ENCODE assay signal across 17 cellular contexts in the genomic region with DNA sequence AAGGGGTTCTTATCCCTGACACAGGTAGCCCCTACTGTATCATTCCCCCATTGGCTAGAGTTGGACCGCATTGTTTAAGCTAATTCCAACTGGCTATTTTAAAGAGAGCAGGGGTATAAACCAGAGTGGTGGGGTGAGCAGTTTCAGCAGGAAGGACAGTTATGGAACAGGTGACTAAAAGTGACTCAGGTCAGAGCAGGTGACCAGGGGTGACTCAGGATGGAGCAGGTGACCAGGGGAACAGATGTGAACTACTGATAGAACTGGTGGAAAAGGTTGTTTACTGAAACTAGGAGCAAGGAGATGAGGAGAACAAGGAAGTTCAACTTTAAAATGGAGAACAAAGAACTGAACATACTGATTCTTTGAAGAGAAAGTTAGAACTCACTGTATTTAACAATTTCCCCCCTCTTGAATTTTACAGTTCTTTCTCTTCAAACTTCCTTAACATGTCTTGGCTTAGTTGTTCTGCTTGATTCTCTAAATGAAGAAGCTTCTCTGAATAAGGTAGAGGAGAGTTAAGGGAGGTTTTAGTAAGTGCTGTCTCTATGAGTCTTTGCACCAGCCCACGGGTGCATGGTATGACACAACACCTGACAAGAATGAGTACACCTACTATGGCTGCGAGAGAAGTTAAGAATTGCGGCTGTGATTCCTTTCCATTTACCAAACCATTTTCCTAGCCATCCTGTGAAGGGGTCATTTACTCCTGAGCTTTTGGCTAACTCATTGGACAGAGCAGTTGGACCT.
"Had no signal": no experiment of that assay in that cellular context is flagged by ENCODE, and none has a peak within 500 bp of the region (broad histone marks: within the 10 kb centered on the region; RNA-seq: fewer than 3 reads in every experiment).

No MANE protein-coding gene starts in this region.

- H3K9me3 ChIP-seq: body of pancreas, colonic mucosa, sigmoid colon had no signal

- H3K27ac ChIP-seq: body of pancreas, colonic mucosa, parathyroid adenoma, sigmoid colon had no signal

- H2AFZ ChIP-seq: parathyroid adenoma had no signal

- H3K9ac ChIP-seq: parathyroid adenoma had no signal

- H3K4me3 ChIP-seq: body of pancreas, colonic mucosa, lung, sigmoid colon had no signal

- H3K4me1 ChIP-seq: body of pancreas, colonic mucosa, parathyroid adenoma, sigmoid colon had no signal

- DNase-seq: activated B cell treated with CpG ODN at 0.5 μM for 24 hours; activated CD4-positive, alpha-beta T cell treated with anti-CD3 and anti-CD28 coated beads, Interleukin-2, amount 50 U/mL, for 1 hour; activated CD8-positive, alpha-beta memory T cell treated with anti-CD3 and anti-CD28 coated beads, Interleukin-2, amount 10 ng/mL, durations not matched to agents 7 days and 5 days; activated naive CD4-positive, alpha-beta T cell treated with anti-CD3 and anti-CD28 coated beads for 36 hours; body of pancreas; central memory CD4-positive, alpha-beta T cell; colonic mucosa; endodermal cell; erythroblast; sigmoid colon; stimulated activated naive CD4-positive, alpha-beta T cell; T-helper 1 cell; T-helper 9 cell had no signal

- H3K36me3 ChIP-seq: colonic mucosa, sigmoid colon had no signal

- H3K27me3 ChIP-seq: body of pancreas, colonic mucosa, sigmoid colon had no signal

- ATAC-seq: activated CD8-positive, alpha-beta memory T cell treated with anti-CD3 and anti-CD28 coated beads, Interleukin-2, amount 10 ng/mL, durations not matched to agents 7 days and 5 days; body of pancreas; left lobe of liver; natural killer cell treated with Interleukin-12 subunit alpha and Interleukin-12 subunit beta and Interleukin-15 and Interleukin-18, amount 100 ng/mL, for 72 hours had no signal

- H3K79me2 ChIP-seq: parathyroid adenoma had no signal
